Comparison of ENCODE assay signal across 1 cellular context in the genomic region with DNA sequence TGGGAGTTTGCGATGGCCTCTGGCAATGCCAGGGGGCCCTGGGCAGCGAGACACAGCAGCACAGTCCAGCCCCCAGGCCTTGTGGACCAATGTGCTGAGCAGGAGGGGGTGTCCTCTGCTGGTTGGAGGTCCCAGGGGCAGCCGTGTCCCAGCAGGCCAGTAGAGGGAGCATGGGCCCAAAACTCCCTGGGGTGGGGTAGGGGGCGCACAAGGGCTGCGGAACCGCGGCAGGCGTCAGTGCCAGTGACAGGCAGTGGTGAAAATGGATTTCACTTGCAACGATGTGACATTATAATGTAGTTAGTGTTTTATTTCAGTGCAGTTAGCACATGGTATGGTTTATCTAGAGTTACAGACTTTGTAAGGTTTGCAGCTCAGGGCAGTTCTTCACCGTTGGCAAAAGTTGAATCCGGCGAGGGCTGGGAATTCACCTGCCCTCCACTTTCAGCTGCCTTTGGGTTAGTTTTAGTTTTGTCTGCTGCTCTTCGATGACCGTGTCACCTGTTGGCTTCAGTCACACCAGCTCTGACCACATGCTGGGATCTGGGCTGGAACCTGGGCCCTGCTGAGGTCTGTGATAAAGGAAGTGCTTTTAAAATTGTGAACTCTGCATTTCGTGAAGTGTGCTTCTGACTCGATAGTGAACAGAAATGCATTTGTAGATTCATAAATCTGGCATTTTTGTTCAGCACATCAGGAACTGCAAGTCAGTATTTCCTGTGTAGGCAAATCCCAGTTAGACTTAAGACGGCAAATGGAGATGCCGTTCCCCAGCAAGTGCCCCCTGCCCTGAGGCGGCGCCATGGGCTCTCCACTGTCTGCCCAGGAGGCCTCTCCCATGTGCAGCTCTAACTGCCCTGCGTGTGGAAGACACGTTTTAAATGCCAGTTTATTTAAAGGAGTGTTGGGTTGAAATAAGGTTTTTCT.
TF ChIP-seq lines count a peak whose summit lies in the region.

No MANE protein-coding gene starts in this region.

TF ChIP-seq in HepG2, 621 proteins besides CTCF, POLR2A, EP300 and RAD21 (continued from another document and continues in another):
- TF ChIP-seq, protein P1, sequence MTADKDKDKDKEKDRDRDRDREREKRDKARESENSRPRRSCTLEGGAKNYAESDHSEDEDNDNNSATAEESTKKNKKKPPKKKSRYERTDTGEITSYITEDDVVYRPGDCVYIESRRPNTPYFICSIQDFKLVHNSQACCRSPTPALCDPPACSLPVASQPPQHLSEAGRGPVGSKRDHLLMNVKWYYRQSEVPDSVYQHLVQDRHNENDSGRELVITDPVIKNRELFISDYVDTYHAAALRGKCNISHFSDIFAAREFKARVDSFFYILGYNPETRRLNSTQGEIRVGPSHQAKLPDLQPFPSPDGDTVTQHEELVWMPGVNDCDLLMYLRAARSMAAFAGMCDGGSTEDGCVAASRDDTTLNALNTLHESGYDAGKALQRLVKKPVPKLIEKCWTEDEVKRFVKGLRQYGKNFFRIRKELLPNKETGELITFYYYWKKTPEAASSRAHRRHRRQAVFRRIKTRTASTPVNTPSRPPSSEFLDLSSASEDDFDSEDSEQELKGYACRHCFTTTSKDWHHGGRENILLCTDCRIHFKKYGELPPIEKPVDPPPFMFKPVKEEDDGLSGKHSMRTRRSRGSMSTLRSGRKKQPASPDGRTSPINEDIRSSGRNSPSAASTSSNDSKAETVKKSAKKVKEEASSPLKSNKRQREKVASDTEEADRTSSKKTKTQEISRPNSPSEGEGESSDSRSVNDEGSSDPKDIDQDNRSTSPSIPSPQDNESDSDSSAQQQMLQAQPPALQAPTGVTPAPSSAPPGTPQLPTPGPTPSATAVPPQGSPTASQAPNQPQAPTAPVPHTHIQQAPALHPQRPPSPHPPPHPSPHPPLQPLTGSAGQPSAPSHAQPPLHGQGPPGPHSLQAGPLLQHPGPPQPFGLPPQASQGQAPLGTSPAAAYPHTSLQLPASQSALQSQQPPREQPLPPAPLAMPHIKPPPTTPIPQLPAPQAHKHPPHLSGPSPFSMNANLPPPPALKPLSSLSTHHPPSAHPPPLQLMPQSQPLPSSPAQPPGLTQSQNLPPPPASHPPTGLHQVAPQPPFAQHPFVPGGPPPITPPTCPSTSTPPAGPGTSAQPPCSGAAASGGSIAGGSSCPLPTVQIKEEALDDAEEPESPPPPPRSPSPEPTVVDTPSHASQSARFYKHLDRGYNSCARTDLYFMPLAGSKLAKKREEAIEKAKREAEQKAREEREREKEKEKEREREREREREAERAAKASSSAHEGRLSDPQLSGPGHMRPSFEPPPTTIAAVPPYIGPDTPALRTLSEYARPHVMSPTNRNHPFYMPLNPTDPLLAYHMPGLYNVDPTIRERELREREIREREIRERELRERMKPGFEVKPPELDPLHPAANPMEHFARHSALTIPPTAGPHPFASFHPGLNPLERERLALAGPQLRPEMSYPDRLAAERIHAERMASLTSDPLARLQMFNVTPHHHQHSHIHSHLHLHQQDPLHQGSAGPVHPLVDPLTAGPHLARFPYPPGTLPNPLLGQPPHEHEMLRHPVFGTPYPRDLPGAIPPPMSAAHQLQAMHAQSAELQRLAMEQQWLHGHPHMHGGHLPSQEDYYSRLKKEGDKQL (CRISPR knock-in tag; IDR thresholded peaks at IDR 0.05; ENCODE audit: low read depth), result no peak
- TF ChIP-seq, protein P2, sequence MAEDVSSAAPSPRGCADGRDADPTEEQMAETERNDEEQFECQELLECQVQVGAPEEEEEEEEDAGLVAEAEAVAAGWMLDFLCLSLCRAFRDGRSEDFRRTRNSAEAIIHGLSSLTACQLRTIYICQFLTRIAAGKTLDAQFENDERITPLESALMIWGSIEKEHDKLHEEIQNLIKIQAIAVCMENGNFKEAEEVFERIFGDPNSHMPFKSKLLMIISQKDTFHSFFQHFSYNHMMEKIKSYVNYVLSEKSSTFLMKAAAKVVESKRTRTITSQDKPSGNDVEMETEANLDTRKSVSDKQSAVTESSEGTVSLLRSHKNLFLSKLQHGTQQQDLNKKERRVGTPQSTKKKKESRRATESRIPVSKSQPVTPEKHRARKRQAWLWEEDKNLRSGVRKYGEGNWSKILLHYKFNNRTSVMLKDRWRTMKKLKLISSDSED (CRISPR knock-in tag; IDR thresholded peaks at IDR 0.05), result no peak
- no peak; the same call in none of the 2 replicates for TF ChIP-seq ZNF891 (CRISPR knock-in tag; IDR thresholded peaks at IDR 0.05)
- TF ChIP-seq, protein P3, sequence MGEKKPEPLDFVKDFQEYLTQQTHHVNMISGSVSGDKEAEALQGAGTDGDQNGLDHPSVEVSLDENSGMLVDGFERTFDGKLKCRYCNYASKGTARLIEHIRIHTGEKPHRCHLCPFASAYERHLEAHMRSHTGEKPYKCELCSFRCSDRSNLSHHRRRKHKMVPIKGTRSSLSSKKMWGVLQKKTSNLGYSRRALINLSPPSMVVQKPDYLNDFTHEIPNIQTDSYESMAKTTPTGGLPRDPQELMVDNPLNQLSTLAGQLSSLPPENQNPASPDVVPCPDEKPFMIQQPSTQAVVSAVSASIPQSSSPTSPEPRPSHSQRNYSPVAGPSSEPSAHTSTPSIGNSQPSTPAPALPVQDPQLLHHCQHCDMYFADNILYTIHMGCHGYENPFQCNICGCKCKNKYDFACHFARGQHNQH (CRISPR knock-in tag; IDR thresholded peaks at IDR 0.05), result peak; percentile 88
- TF ChIP-seq, protein P4, sequence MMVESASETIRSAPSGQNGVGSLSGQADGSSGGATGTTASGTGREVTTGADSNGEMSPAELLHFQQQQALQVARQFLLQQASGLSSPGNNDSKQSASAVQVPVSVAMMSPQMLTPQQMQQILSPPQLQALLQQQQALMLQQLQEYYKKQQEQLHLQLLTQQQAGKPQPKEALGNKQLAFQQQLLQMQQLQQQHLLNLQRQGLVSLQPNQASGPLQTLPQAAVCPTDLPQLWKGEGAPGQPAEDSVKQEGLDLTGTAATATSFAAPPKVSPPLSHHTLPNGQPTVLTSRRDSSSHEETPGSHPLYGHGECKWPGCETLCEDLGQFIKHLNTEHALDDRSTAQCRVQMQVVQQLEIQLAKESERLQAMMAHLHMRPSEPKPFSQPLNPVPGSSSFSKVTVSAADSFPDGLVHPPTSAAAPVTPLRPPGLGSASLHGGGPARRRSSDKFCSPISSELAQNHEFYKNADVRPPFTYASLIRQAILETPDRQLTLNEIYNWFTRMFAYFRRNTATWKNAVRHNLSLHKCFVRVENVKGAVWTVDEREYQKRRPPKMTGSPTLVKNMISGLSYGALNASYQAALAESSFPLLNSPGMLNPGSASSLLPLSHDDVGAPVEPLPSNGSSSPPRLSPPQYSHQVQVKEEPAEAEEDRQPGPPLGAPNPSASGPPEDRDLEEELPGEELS (CRISPR knock-in tag; IDR thresholded peaks at IDR 0.05), result no peak
- TF ChIP-seq, protein P5, sequence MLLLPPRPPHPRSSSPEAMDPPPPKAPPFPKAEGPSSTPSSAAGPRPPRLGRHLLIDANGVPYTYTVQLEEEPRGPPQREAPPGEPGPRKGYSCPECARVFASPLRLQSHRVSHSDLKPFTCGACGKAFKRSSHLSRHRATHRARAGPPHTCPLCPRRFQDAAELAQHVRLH (CRISPR knock-in tag; IDR thresholded peaks at IDR 0.05; ENCODE audit: borderline replicate concordance, low read depth), result peak; percentile 88; the same call in 1 of the 2 replicates
- TF ChIP-seq ZNF235 (CRISPR knock-in tag; IDR thresholded peaks at IDR 0.05; ENCODE audit: borderline replicate concordance), result no peak
- TF ChIP-seq ZNF205 (CRISPR knock-in tag; IDR thresholded peaks at IDR 0.05), result no peak
- TF ChIP-seq HOXD1 (CRISPR knock-in tag; IDR thresholded peaks at IDR 0.05), result 0 out of 2 replicates have a peak, but pooled peaks have one; percentile 78
- no peak for TF ChIP-seq ZNF543 (CRISPR knock-in tag; IDR thresholded peaks at IDR 0.05)
- 0 out of 2 replicates have a peak, but pooled peaks have one; percentile 60 for TF ChIP-seq ZNF12 (CRISPR knock-in tag; IDR thresholded peaks at IDR 0.05)
- TF ChIP-seq, protein P6, sequence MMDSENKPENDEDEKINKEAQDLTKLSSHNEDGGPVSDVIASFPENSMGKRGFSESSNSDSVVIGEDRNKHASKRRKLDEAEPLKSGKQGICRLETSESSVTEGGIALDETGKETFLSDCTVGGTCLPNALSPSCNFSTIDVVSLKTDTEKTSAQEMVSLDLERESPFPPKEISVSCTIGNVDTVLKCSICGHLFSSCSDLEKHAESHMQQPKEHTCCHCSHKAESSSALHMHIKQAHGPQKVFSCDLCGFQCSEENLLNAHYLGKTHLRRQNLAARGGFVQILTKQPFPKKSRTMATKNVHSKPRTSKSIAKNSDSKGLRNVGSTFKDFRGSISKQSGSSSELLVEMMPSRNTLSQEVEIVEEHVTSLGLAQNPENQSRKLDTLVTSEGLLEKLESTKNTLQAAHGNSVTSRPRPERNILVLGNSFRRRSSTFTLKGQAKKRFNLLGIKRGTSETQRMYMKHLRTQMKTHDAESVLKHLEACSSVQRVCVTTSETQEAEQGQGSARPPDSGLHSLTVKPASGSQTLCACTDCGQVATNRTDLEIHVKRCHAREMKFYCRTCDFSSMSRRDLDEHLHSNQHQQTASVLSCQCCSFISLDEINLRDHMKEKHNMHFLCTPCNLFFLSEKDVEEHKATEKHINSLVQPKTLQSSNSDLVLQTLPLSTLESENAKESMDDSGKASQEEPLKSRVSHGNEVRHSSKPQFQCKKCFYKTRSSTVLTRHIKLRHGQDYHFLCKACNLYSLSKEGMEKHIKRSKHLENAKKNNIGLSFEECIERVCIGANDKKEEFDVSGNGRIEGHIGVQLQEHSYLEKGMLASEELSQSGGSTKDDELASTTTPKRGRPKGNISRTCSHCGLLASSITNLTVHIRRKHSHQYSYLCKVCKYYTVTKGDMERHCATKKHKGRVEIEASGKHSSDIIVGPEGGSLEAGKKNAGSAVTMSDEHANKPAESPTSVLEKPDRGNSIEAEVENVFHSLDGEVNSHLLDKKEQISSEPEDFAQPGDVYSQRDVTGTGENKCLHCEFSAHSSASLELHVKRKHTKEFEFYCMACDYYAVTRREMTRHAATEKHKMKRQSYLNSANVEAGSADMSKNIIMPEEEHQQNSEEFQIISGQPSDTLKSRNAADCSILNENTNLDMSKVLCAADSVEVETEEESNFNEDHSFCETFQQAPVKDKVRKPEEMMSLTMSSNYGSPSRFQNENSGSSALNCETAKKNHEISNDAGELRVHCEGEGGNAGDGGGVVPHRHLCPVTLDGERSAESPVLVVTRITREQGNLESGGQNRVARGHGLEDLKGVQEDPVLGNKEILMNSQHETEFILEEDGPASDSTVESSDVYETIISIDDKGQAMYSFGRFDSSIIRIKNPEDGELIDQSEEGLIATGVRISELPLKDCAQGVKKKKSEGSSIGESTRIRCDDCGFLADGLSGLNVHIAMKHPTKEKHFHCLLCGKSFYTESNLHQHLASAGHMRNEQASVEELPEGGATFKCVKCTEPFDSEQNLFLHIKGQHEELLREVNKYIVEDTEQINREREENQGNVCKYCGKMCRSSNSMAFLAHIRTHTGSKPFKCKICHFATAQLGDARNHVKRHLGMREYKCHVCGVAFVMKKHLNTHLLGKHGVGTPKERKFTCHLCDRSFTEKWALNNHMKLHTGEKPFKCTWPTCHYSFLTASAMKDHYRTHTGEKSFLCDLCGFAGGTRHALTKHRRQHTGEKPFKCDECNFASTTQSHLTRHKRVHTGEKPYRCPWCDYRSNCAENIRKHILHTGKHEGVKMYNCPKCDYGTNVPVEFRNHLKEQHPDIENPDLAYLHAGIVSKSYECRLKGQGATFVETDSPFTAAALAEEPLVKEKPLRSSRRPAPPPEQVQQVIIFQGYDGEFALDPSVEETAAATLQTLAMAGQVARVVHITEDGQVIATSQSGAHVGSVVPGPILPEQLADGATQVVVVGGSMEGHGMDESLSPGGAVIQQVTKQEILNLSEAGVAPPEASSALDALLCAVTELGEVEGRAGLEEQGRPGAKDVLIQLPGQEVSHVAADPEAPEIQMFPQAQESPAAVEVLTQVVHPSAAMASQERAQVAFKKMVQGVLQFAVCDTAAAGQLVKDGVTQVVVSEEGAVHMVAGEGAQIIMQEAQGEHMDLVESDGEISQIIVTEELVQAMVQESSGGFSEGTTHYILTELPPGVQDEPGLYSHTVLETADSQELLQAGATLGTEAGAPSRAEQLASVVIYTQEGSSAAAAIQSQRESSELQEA (CRISPR knock-in tag; IDR thresholded peaks at IDR 0.05; ENCODE audit: not compliant biosample characterization), result peak; percentile 75
- TF ChIP-seq SSRP1 (CRISPR knock-in tag; IDR thresholded peaks at IDR 0.05), result 0 out of 2 replicates have a peak, but pooled peaks have one; percentile 81
- TF ChIP-seq KMT2B (CRISPR knock-in tag; IDR thresholded peaks at IDR 0.05), result peak; percentile 69; the same call in 1 of the 2 replicates
- TF ChIP-seq NFKB2 (CRISPR knock-in tag; IDR thresholded peaks at IDR 0.05; ENCODE audit: borderline replicate concordance), result peak; percentile 87; the same call in 1 of the 2 replicates
- no peak for TF ChIP-seq GABPA (IDR thresholded peaks at IDR 0.05; ENCODE audit: low read depth, low read length)
- TF ChIP-seq GABPA (CRISPR knock-in tag; IDR thresholded peaks at IDR 0.05; ENCODE audit: low read depth), result no peak
- TF ChIP-seq GATAD2A (CRISPR knock-in tag; IDR thresholded peaks at IDR 0.05), result peak; percentile 63
- TF ChIP-seq, protein P7, sequence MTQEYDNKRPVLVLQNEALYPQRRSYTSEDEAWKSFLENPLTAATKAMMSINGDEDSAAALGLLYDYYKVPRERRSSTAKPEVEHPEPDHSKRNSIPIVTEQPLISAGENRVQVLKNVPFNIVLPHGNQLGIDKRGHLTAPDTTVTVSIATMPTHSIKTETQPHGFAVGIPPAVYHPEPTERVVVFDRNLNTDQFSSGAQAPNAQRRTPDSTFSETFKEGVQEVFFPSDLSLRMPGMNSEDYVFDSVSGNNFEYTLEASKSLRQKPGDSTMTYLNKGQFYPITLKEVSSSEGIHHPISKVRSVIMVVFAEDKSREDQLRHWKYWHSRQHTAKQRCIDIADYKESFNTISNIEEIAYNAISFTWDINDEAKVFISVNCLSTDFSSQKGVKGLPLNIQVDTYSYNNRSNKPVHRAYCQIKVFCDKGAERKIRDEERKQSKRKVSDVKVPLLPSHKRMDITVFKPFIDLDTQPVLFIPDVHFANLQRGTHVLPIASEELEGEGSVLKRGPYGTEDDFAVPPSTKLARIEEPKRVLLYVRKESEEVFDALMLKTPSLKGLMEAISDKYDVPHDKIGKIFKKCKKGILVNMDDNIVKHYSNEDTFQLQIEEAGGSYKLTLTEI (CRISPR knock-in tag; conservative IDR thresholded peaks at IDR 0.05), result no peak
- TF ChIP-seq SAFB2 (CRISPR knock-in tag; IDR thresholded peaks at IDR 0.05; ENCODE audit: borderline replicate concordance, low read depth), result no peak; the same call in 1 of the 2 replicates
- 0 out of 2 replicates have a peak, but pooled peaks have one; percentile 79 for TF ChIP-seq KLF11 (CRISPR knock-in tag; IDR thresholded peaks at IDR 0.05)
- no peak for TF ChIP-seq NPAS2 (CRISPR knock-in tag; IDR thresholded peaks at IDR 0.05; ENCODE audit: borderline replicate concordance)
- TF ChIP-seq, protein P8, sequence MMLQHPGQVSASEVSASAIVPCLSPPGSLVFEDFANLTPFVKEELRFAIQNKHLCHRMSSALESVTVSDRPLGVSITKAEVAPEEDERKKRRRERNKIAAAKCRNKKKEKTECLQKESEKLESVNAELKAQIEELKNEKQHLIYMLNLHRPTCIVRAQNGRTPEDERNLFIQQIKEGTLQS (CRISPR knock-in tag; IDR thresholded peaks at IDR 0.05), result peak; percentile 72
- TF ChIP-seq, protein P9, sequence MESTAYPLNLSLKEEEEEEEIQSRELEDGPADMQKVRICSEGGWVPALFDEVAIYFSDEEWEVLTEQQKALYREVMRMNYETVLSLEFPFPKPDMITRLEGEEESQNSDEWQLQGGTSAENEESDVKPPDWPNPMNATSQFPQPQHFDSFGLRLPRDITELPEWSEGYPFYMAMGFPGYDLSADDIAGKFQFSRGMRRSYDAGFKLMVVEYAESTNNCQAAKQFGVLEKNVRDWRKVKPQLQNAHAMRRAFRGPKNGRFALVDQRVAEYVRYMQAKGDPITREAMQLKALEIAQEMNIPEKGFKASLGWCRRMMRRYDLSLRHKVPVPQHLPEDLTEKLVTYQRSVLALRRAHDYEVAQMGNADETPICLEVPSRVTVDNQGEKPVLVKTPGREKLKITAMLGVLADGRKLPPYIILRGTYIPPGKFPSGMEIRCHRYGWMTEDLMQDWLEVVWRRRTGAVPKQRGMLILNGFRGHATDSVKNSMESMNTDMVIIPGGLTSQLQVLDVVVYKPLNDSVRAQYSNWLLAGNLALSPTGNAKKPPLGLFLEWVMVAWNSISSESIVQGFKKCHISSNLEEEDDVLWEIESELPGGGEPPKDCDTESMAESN (CRISPR knock-in tag; conservative IDR thresholded peaks at IDR 0.05), result no peak
- TF ChIP-seq BRD4 (CRISPR knock-in tag; IDR thresholded peaks at IDR 0.05), result no peak; the same call in 1 of the 2 replicates
